In genomic region chr2:207873794-207874193, GRCh38 we compare ENCODE assay signal across 15 cellular contexts.
A peak's percentile ranks its signal among the peaks of the same experiment; 100 is the strongest.
DNase-seq lines count a peak whose midpoint lies in the region; ATAC-seq and TF ChIP-seq lines count a peak whose summit lies in the region.
"Had no signal": no experiment of that assay in that cellular context is flagged by ENCODE, and none has a peak within 500 bp of the region (broad histone marks: within the 10 kb centered on the region; RNA-seq: fewer than 3 reads in every experiment).

No MANE protein-coding gene starts in this region.

- peak; percentile 61 for ATAC-seq in GM19397 (IDR thresholded peaks at IDR 0.05; ENCODE audit: unreplicated experiment)
- ATAC-seq in HG02678 (IDR thresholded peaks at IDR 0.05; ENCODE audit: unreplicated experiment) = peak; percentile 76
- peak; percentile 87 for ATAC-seq in HG03378 (IDR thresholded peaks at IDR 0.05; ENCODE audit: unreplicated experiment)
- ATAC-seq: HCT116 had no signal

- H3K27me3 Mint-ChIP-seq in Calu3 (ENCODE audit: unreplicated experiment) (no peaks in the 10 kb centered on the region), progenitor cell of endocrine pancreas (no peaks in the 10 kb centered on the region)
- H3K27me3 Mint-ChIP-seq: activated CD4-positive, alpha-beta T cell treated with anti-CD3 and anti-CD28 coated beads, Interleukin-2, amount 10 ng/mL, durations not matched to agents 7 days and 5 days had no signal

- H3K4me1 Mint-ChIP-seq in Calu3 (ENCODE audit: low read depth, unreplicated experiment) = peaks cover 43% of the 10 kb centered on the region
- peaks cover 46% of the 10 kb centered on the region for H3K4me1 Mint-ChIP-seq in progenitor cell of endocrine pancreas (ENCODE audit: low read depth)

- peak; percentile 28 for DNase-seq in GM12865 (ENCODE audit: low read depth)
- no peak for DNase-seq in activated effector memory CD4-positive, alpha-beta T cell treated with anti-CD3 and anti-CD28 coated beads, Interleukin-2, amount 50 U/mL, for 16 hours
- no peak for DNase-seq in RWPE1 (ENCODE audit: low spot score)
- DNase-seq in Calu3 = no peak
- no peak for DNase-seq in progenitor cell of endocrine pancreas (ENCODE audit: low spot score, unreplicated experiment)
- DNase-seq: activated CD4-positive, alpha-beta T cell treated with anti-CD3 and anti-CD28 coated beads, Interleukin-2, amount 10 ng/mL, durations not matched to agents 7 days and 5 days; IMR-90; NCI-H1694; NCI-H526; RPMI8226 had no signal

- H3K27ac ChIP-seq in RWPE1 = no peak overlapping the region
- H3K27ac ChIP-seq: parathyroid adenoma had no signal

- TF ChIP-seq CTCF in GM12865 (IDR thresholded peaks at IDR 0.05; ENCODE audit: insufficient read depth, low read depth, low read length, missing control alignments) = no peak
- TF ChIP-seq CTCF in RWPE1 (conservative IDR thresholded peaks at IDR 0.05; ENCODE audit: low read depth) = no peak
- no peak for TF ChIP-seq CTCF in Calu3 (IDR thresholded peaks at IDR 0.05; ENCODE audit: unreplicated experiment)
- TF ChIP-seq CTCF in progenitor cell of endocrine pancreas (IDR thresholded peaks at IDR 0.05; ENCODE audit: unreplicated experiment) = no peak

- BruUV-seq in Calu3 (replicated peaks; lab: Mats Ljungman, UMichigan) = no TSS peak

- H3K27ac Mint-ChIP-seq in Calu3 (ENCODE audit: unreplicated experiment) (no peak overlapping the region), progenitor cell of endocrine pancreas (no peak overlapping the region)
- H3K27ac Mint-ChIP-seq: activated CD4-positive, alpha-beta T cell treated with anti-CD3 and anti-CD28 coated beads, Interleukin-2, amount 10 ng/mL, durations not matched to agents 7 days and 5 days had no signal

- CTCF ChIA-PET in RWPE1 (lab: Yijun Ruan, JAX) = no interaction called here
- CTCF ChIA-PET in Calu3 (lab: Charles Lee) = no interaction called here

- H3K36me3 Mint-ChIP-seq in Calu3 (ENCODE audit: insufficient read depth, unreplicated experiment) (peaks cover 7% of the 10 kb centered on the region), progenitor cell of endocrine pancreas (ENCODE audit: insufficient read depth) (peaks cover 1% of the 10 kb centered on the region)

- POLR2A ChIA-PET in RWPE1 (lab: Yijun Ruan, JAX; ENCODE audit: low non-redundant PET) = no interaction called here

- H3K9me3 Mint-ChIP-seq in Calu3 (ENCODE audit: low read depth, unreplicated experiment) (no peaks in the 10 kb centered on the region), progenitor cell of endocrine pancreas (ENCODE audit: low read depth) (no peaks in the 10 kb centered on the region)
- H3K9me3 Mint-ChIP-seq: activated CD4-positive, alpha-beta T cell treated with anti-CD3 and anti-CD28 coated beads, Interleukin-2, amount 10 ng/mL, durations not matched to agents 7 days and 5 days had no signal

- H3K4me3 Mint-ChIP-seq in Calu3 (ENCODE audit: low read depth, unreplicated experiment) (no peak overlapping the region), progenitor cell of endocrine pancreas (ENCODE audit: low read depth) (no peak overlapping the region)
- H3K4me3 Mint-ChIP-seq: activated CD4-positive, alpha-beta T cell treated with anti-CD3 and anti-CD28 coated beads, Interleukin-2, amount 10 ng/mL, durations not matched to agents 7 days and 5 days had no signal

- intact Hi-C loops in Calu3 (cut with micrococcal nuclease; ENCODE audit: unreplicated experiment) = no loop called here

- no peak overlapping the region for H3K4me3 ChIP-seq in GM12865 (ENCODE audit: low read depth, low read length)
